In the genomic region with DNA sequence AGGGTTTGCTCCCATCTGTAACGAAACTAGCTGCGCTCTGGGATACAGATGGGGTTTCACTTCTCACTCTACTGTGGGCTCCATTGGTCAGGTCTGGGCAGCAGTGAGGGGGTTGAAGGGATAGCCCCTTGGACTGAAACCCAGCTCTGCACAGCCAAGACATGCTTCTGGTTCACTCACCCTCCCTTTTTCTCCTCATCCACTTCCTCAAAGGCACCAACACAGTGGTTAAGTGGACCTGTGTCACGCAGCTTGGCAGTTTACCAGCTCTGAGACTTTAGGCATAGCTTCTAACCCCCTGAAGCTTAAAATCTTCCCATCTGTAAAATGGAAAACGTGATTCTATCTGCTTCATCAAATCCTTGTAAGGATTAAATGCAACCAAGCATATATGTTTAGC, we compare ENCODE assay signal across 24 cellular contexts. TPM values are rescaled to one million over a fixed set of nuclear protein-coding genes. Genes with fewer than 3 reads are reported as not detected.
"Had no signal": no experiment of that assay in that cellular context is flagged by ENCODE, and none has a peak within 500 bp of the region (broad histone marks: within the 10 kb centered on the region; RNA-seq: fewer than 3 reads in every experiment).

No MANE protein-coding gene starts in this region.

- H3K27ac ChIP-seq: breast epithelium, gastrocnemius medialis, left lung, spleen had no signal

- H3K36me3 ChIP-seq: breast epithelium, gastrocnemius medialis, left lung, spleen had no signal

- ATAC-seq: activated CD8-positive, alpha-beta T cell treated with anti-CD3 and anti-CD28 coated beads, Interleukin-2, amount 10 ng/mL, durations not matched to agents 7 days and 5 days; activated T-cell treated with anti-CD3 and anti-CD28 coated beads, Interleukin-2, amount 50 U/mL, for 72 hours; gastrocnemius medialis; left lung; stimulated activated memory B cell treated with anti-CD40 and anti-IgM and Interleukin-4, amounts not matched to agents 10 μg/mL and 1 μg/mL and 100 μg/mL, for 72 hours had no signal

- H3K27me3 ChIP-seq: breast epithelium, gastrocnemius medialis had no signal

- H3K4me1 ChIP-seq: breast epithelium, gastrocnemius medialis, left lung, spleen had no signal

- H3K9me3 ChIP-seq: breast epithelium, gastrocnemius medialis, left lung had no signal

- H3K4me3 ChIP-seq: breast epithelium, gastrocnemius medialis, left lung, spleen had no signal

- DNase-seq: activated CD4-positive, alpha-beta T cell treated with anti-CD3 and anti-CD28 coated beads, Interleukin-2, amount 10 ng/mL, durations not matched to agents 7 days and 5 days; activated CD8-positive, alpha-beta memory T cell treated with anti-CD3 and anti-CD28 coated beads, Interleukin-2, amount 50 U/mL, for 48 hours; activated CD8-positive, alpha-beta T cell treated with anti-CD3 and anti-CD28 coated beads, Interleukin-2, amount 10 ng/mL, durations not matched to agents 7 days and 5 days; activated gamma-delta T cell; activated T-cell treated with anti-CD3 and anti-CD28 coated beads, Interleukin-2, amount 50 U/mL, for 72 hours; cerebellar nuclear complex; cortex of kidney; gastrocnemius medialis; head of caudate nucleus; kidney; left lung; midbrain; nephron progenitor cell; occipital lobe; posterior cingulate gyrus; retina; spleen; stimulated activated CD4-positive, alpha-beta T cell treated with anti-CD3 and anti-CD28 coated beads, Interleukin-4, amount 100 ng/mL, for 4 hours had no signal

RNA-seq across cellular contexts. Expression of a gene that starts 11.5 kb away (rescaled TPM):
- total RNA-seq: activated CD4-positive, alpha-beta T cell treated with anti-CD3 and anti-CD28 coated beads, Interleukin-2, amount 10 ng/mL, durations not matched to agents 7 days and 5 days; activated CD8-positive, alpha-beta T cell treated with anti-CD3 and anti-CD28 coated beads, Interleukin-2, amount 10 ng/mL, durations not matched to agents 7 days and 5 days; activated T-cell treated with anti-CD3 and anti-CD28 coated beads, Interleukin-2, amount 50 U/mL, for 72 hours; astrocyte; breast epithelium; gastrocnemius medialis; kidney; left lung; lung microvascular endothelial cell; occipital lobe; T-helper 2 cell treated with Interferon-gamma antibody and Interleukin-4, amounts not matched to agents 100 ng/mL and 5 ng/mL, for 36 hours; ureter had no signal

RNA-seq across cellular contexts. Expression of a gene that starts 14.9 kb away (rescaled TPM):
- total RNA-seq: activated CD4-positive, alpha-beta T cell treated with anti-CD3 and anti-CD28 coated beads, Interleukin-2, amount 10 ng/mL, durations not matched to agents 7 days and 5 days; activated CD8-positive, alpha-beta T cell treated with anti-CD3 and anti-CD28 coated beads, Interleukin-2, amount 10 ng/mL, durations not matched to agents 7 days and 5 days; activated T-cell treated with anti-CD3 and anti-CD28 coated beads, Interleukin-2, amount 50 U/mL, for 72 hours; astrocyte; kidney; left lung; lung microvascular endothelial cell; occipital lobe; spleen; T-helper 2 cell treated with Interferon-gamma antibody and Interleukin-4, amounts not matched to agents 100 ng/mL and 5 ng/mL, for 36 hours; ureter had no signal

RNA-seq across cellular contexts. Expression of a gene that starts 27.9 kb away (rescaled TPM):
- total RNA-seq: activated CD4-positive, alpha-beta T cell treated with anti-CD3 and anti-CD28 coated beads, Interleukin-2, amount 10 ng/mL, durations not matched to agents 7 days and 5 days; activated CD8-positive, alpha-beta T cell treated with anti-CD3 and anti-CD28 coated beads, Interleukin-2, amount 10 ng/mL, durations not matched to agents 7 days and 5 days; activated T-cell treated with anti-CD3 and anti-CD28 coated beads, Interleukin-2, amount 50 U/mL, for 72 hours; astrocyte; breast epithelium; gastrocnemius medialis; kidney; left lung; lung microvascular endothelial cell; occipital lobe; spleen; T-helper 2 cell treated with Interferon-gamma antibody and Interleukin-4, amounts not matched to agents 100 ng/mL and 5 ng/mL, for 36 hours; ureter had no signal

RNA-seq across cellular contexts. Expression of a gene that starts 28.7 kb away (rescaled TPM):
- total RNA-seq: activated CD4-positive, alpha-beta T cell treated with anti-CD3 and anti-CD28 coated beads, Interleukin-2, amount 10 ng/mL, durations not matched to agents 7 days and 5 days; activated CD8-positive, alpha-beta T cell treated with anti-CD3 and anti-CD28 coated beads, Interleukin-2, amount 10 ng/mL, durations not matched to agents 7 days and 5 days; activated T-cell treated with anti-CD3 and anti-CD28 coated beads, Interleukin-2, amount 50 U/mL, for 72 hours; astrocyte; breast epithelium; gastrocnemius medialis; kidney; left lung; lung microvascular endothelial cell; occipital lobe; T-helper 2 cell treated with Interferon-gamma antibody and Interleukin-4, amounts not matched to agents 100 ng/mL and 5 ng/mL, for 36 hours; ureter had no signal

RNA-seq across cellular contexts. Expression of a gene that starts 37.4 kb away (rescaled TPM):
- total RNA-seq: activated CD4-positive, alpha-beta T cell treated with anti-CD3 and anti-CD28 coated beads, Interleukin-2, amount 10 ng/mL, durations not matched to agents 7 days and 5 days; activated CD8-positive, alpha-beta T cell treated with anti-CD3 and anti-CD28 coated beads, Interleukin-2, amount 10 ng/mL, durations not matched to agents 7 days and 5 days; activated T-cell treated with anti-CD3 and anti-CD28 coated beads, Interleukin-2, amount 50 U/mL, for 72 hours; astrocyte; breast epithelium; gastrocnemius medialis; kidney; left lung; lung microvascular endothelial cell; occipital lobe; T-helper 2 cell treated with Interferon-gamma antibody and Interleukin-4, amounts not matched to agents 100 ng/mL and 5 ng/mL, for 36 hours; ureter had no signal
